In genomic region chr4:155777971-155778710, GRCh38 we compare ENCODE assay signal across 12 cellular contexts. TPM values are rescaled to one million over a fixed set of nuclear protein-coding genes. Genes with fewer than 3 reads are reported as not detected.
DNase-seq lines count a peak whose midpoint lies in the region; ATAC-seq, FAIRE-seq and TF ChIP-seq lines count a peak whose summit lies in the region.
"Had no signal": no experiment of that assay in that cellular context is flagged by ENCODE, and none has a peak within 500 bp of the region (broad histone marks: within the 10 kb centered on the region; RNA-seq: fewer than 3 reads in every experiment).

No MANE protein-coding gene starts in this region.

- H3F3A ChIP-seq in GM23338 (replicated peaks; ENCODE audit: low read depth) = no peaks in the 10 kb centered on the region

- ATAC-seq in GM23338 (no peak), body of pancreas (peak; percentile 96), HG02885 (IDR thresholded peaks at IDR 0.05; ENCODE audit: poor library complexity, unreplicated experiment) (no peak)
- ATAC-seq: activated CD4-positive, CD25-positive, alpha-beta regulatory T cell treated with anti-CD3 and anti-CD28 coated beads, Interleukin-2, amount 50 U/mL, for 24 hours had no signal

- H3K79me2 ChIP-seq in GM23338 (replicated peaks; ENCODE audit: insufficient read depth) = no peaks in the 10 kb centered on the region

- H2AFZ ChIP-seq in GM23338 = no peak overlapping the region

- H3K9ac ChIP-seq in kidney (ENCODE audit: low read length in 2 of 2) = no peak overlapping the region
- H3K9ac ChIP-seq in stomach smooth muscle (ENCODE audit: low read length in 2 of 2) = peak overlapping the region in 1 of 2 donors; percentile 28

- H3K27me3 Mint-ChIP-seq in GM23338 (ENCODE audit: insufficient read depth, low read depth, poor library complexity) = peaks cover 2% of the 10 kb centered on the region
- no peaks in the 10 kb centered on the region for H3K27me3 Mint-ChIP-seq in T-helper 2 cell treated with Interferon-gamma antibody and Interleukin-4, amounts not matched to agents 5 μg/mL and 100 μg/mL, for 36 hours (ENCODE audit: low read depth)

- H3K36me3 ChIP-seq in GM23338 (ENCODE audit: insufficient read depth) = no peaks in the 10 kb centered on the region
- no peaks in the 10 kb centered on the region for H3K36me3 ChIP-seq in body of pancreas (replicated peaks in 1 of 2; ENCODE audit: insufficient read depth in 1 of 2, low read depth in 2 of 2)
- no peaks in the 10 kb centered on the region for H3K36me3 ChIP-seq in kidney (ENCODE audit: control insufficient read depth in 1 of 2, insufficient read depth in 2 of 2, low read length in 2 of 2)
- H3K36me3 ChIP-seq in stomach smooth muscle (ENCODE audit: control insufficient read depth in 2 of 2, insufficient read depth in 2 of 2, low read length in 2 of 2) = peaks cover 7 to 9% of the 10 kb centered on the region in 2 donors

- peak; percentile 56 for FAIRE-seq in kidney (lab: Jason Lieb, UNC)

- TF ChIP-seq POLR2A in body of pancreas (IDR thresholded peaks at IDR 0.05) = no peak

- intact Hi-C loops in body of pancreas (cut with DNase I) = no loop called here
- intact Hi-C loops in kidney (cut with DNase I) = no loop called here

- no peak for DNase-seq in GM23338 (ENCODE audit: low spot score)
- peak; percentile 33 to 71 (median 56) for DNase-seq in body of pancreas
- no peak for DNase-seq in kidney
- DNase-seq in T-helper 2 cell treated with Interferon-gamma antibody and Interleukin-4, amounts not matched to agents 5 μg/mL and 100 μg/mL, for 36 hours (ENCODE audit: low spot score) = no peak
- DNase-seq in cerebellum (ENCODE audit: low spot score) = no peak
- DNase-seq in anterior cingulate cortex (lab: John Stamatoyannopoulos, UW) = no peak
- DNase-seq: activated T-cell treated with anti-CD3 and anti-CD28 coated beads for 4 hours, GOT3, NCI-H2171 had no signal

- H3K27me3 ChIP-seq in GM23338 (ENCODE audit: insufficient read depth) = no peaks in the 10 kb centered on the region
- H3K27me3 ChIP-seq in body of pancreas = no peaks in the 10 kb centered on the region
- H3K27me3 ChIP-seq in stomach smooth muscle (ENCODE audit: control insufficient read depth in 1 of 2, insufficient read depth in 2 of 2, low read length in 2 of 2) = no peaks in the 10 kb centered on the region

- H3K9me2 ChIP-seq in GM23338 (ENCODE audit: insufficient read depth) = no peaks in the 10 kb centered on the region

- H3K4me2 ChIP-seq in GM23338 = peak overlapping the region; percentile 23; the same call in 1 of the 2 replicates

- H3K27ac ChIP-seq in GM23338 (ENCODE audit: low read depth) (no peak overlapping the region), body of pancreas (peak overlapping the region in 3 of 4 donors; percentile 71 to 86 (median 71)), kidney (ENCODE audit: low read depth in 2 of 2, low read length in 2 of 2) (peak overlapping the region; percentile 3 to 5), stomach smooth muscle (ENCODE audit: low read length) (peak overlapping the region; percentile 6)

- no peaks in the 10 kb centered on the region for H4K20me1 ChIP-seq in GM23338 (replicated peaks; ENCODE audit: insufficient read depth)

- H3K36me3 Mint-ChIP-seq in GM23338 (ENCODE audit: low read depth) = no peaks in the 10 kb centered on the region
- H3K36me3 Mint-ChIP-seq in T-helper 2 cell treated with Interferon-gamma antibody and Interleukin-4, amounts not matched to agents 5 μg/mL and 100 μg/mL, for 36 hours (ENCODE audit: low read depth) = no peaks in the 10 kb centered on the region

- H3K27ac Mint-ChIP-seq in GM23338 = no peak overlapping the region
- no peak overlapping the region for H3K27ac Mint-ChIP-seq in T-helper 2 cell treated with Interferon-gamma antibody and Interleukin-4, amounts not matched to agents 5 μg/mL and 100 μg/mL, for 36 hours

- H3K9me3 Mint-ChIP-seq in GM23338 = no peaks in the 10 kb centered on the region
- H3K9me3 Mint-ChIP-seq in T-helper 2 cell treated with Interferon-gamma antibody and Interleukin-4, amounts not matched to agents 5 μg/mL and 100 μg/mL, for 36 hours = no peaks in the 10 kb centered on the region

- H3K4me1 ChIP-seq in GM23338 (ENCODE audit: insufficient read depth) (peaks cover 29% of the 10 kb centered on the region), body of pancreas (peaks cover 24% of the 10 kb centered on the region), kidney (ENCODE audit: control insufficient read depth in 1 of 2, insufficient read depth in 1 of 2, low read depth in 1 of 2, low read length in 2 of 2) (no peaks in the 10 kb centered on the region), stomach smooth muscle (ENCODE audit: control insufficient read depth, insufficient read depth, low read length) (peaks cover 21% of the 10 kb centered on the region)

- WGBS in body of pancreas, 2 donors = 6 to 17% methylated on average over 3 of the region's 3 CpGs

- H3K9me3 ChIP-seq in body of pancreas (no peaks in the 10 kb centered on the region), kidney (ENCODE audit: control insufficient read depth in 1 of 2, low read length in 2 of 2) (no peaks in the 10 kb centered on the region), stomach smooth muscle (ENCODE audit: control insufficient read depth in 2 of 2, low read length in 2 of 2) (no peaks in the 10 kb centered on the region)

- peaks cover 26% of the 10 kb centered on the region for H3K4me1 Mint-ChIP-seq in GM23338
- H3K4me1 Mint-ChIP-seq in T-helper 2 cell treated with Interferon-gamma antibody and Interleukin-4, amounts not matched to agents 5 μg/mL and 100 μg/mL, for 36 hours (ENCODE audit: low read depth) = no peaks in the 10 kb centered on the region

- no peak overlapping the region for H3K4me3 Mint-ChIP-seq in GM23338
- no peak overlapping the region for H3K4me3 Mint-ChIP-seq in T-helper 2 cell treated with Interferon-gamma antibody and Interleukin-4, amounts not matched to agents 5 μg/mL and 100 μg/mL, for 36 hours

- TF ChIP-seq CTCF in GM23338 (conservative IDR thresholded peaks at IDR 0.05; ENCODE audit: low read depth in 2 of 2) (no peak), body of pancreas (IDR thresholded peaks at IDR 0.05) (no peak), kidney (IDR thresholded peaks at IDR 0.05; ENCODE audit: borderline replicate concordance, extremely low read depth, insufficient read depth) (no peak)

- no peak overlapping the region for H3K4me3 ChIP-seq in GM23338
- no peak overlapping the region for H3K4me3 ChIP-seq in body of pancreas
- H3K4me3 ChIP-seq in kidney (ENCODE audit: low read length in 2 of 2) = no peak overlapping the region
- H3K4me3 ChIP-seq in stomach smooth muscle (ENCODE audit: low read length in 2 of 2) = no peak overlapping the region

TF ChIP-seq in GM23338, 12 proteins besides CTCF, POLR2A, EP300 and RAD21 (continues in another document):
- TF ChIP-seq POLR2AphosphoS5 (IDR thresholded peaks at IDR 0.05; ENCODE audit: low read depth) (no peak), EZH2 (IDR thresholded peaks at IDR 0.05; ENCODE audit: low read depth, unreplicated experiment) (no peak)

RNA-seq across cellular contexts. Expression of gene GUCY1B1, which starts 19.3 kb away (rescaled TPM):
- 4.3 TPM in 2 replicates for total RNA-seq in GM23338 (2014; rRNA removed; shearing (Covaris generic))
- polyA plus RNA-seq in GM23338 (2016; fragmentation: Nextera tagmentation; extraction: Ambion mirVana) = 2.3 and 2.6 TPM in 2 replicates
- total RNA-seq in body of pancreas = 10 to 100 TPM in 1 of 2 donors, 1 to 10 TPM in 1; 9.6 to 11.9 TPM
- 24.7 TPM for total RNA-seq in kidney
- polyA plus RNA-seq in kidney (ENCODE audit: insufficient read depth, low read depth, low replicate concordance) = 13.2 TPM
- 30.3 TPM for total RNA-seq in cerebellum

Comparison
In these comparisons a context has a peak if more than half of its experiments do, and no peak if none do; other contexts are left out.
1. DNase-seq: peak in body of pancreas (4 of 4); none in GM23338 (single experiment), kidney (single experiment), T-helper 2 cell treated with Interferon-gamma antibody and Interleukin-4, amounts not matched to agents 5 μg/mL and 100 μg/mL, for 36 hours (single experiment), cerebellum (single experiment) and anterior cingulate cortex (0 of 58).